11 cellular contexts compared by ENCODE assay signal in the genomic region with DNA sequence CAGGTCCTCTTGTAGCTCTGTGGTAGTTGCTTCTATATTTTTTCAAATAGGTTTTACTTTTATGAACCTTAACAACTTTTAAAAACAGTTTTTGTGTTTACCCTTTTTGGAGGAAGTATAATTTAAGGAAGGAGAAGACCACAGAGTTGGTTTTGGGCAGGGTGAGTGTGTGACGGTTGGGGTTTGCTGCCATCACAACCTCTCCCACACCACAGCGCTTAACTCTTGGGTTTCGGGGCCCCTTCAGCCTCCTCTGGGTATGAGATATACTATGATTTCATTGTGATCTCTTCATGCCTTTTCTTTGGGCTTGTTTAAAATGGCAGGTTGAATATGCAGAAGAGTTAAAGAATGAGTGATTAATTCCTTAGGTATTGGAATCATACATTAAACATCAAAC.
DNase-seq lines count a peak whose midpoint lies in the region; ATAC-seq and TF ChIP-seq lines count a peak whose summit lies in the region.
"Had no signal": no experiment of that assay in that cellular context is flagged by ENCODE, and none has a peak within 500 bp of the region (broad histone marks: within the 10 kb centered on the region; RNA-seq: fewer than 3 reads in every experiment).

No MANE protein-coding gene starts in this region.

- peak overlapping the region; percentile 88 for H3K4me3 Mint-ChIP-seq in activated CD4-positive, alpha-beta T cell treated with anti-CD3 and anti-CD28 coated beads, Interleukin-2, amount 10 ng/mL, durations not matched to agents 24 days and 14 days
- no peak overlapping the region for H3K4me3 Mint-ChIP-seq in dendritic cell treated with granulocyte-macrophage colony-stimulating factor and Interleukin-4, amounts not matched to agents 40 ng/mL and 50 ng/mL, for 4 days

- intact Hi-C loops in activated CD4-positive, alpha-beta T cell treated with anti-CD3 and anti-CD28 coated beads, Interleukin-2, amount 10 ng/mL, durations not matched to agents 24 days and 14 days (cut with micrococcal nuclease): loop anchor here (1.0 to 5.0 kb wide), 2 partner anchors 30 to 365 kb away; a partner anchor contains a TSS
- intact Hi-C loops in dendritic cell treated with granulocyte-macrophage colony-stimulating factor and Interleukin-4, amounts not matched to agents 40 ng/mL and 50 ng/mL, for 4 days (cut with micrococcal nuclease): no loop called here

- peak overlapping the region; percentile 91 for H3K27ac Mint-ChIP-seq in activated CD4-positive, alpha-beta T cell treated with anti-CD3 and anti-CD28 coated beads, Interleukin-2, amount 10 ng/mL, durations not matched to agents 24 days and 14 days
- peak overlapping the region; percentile 10 for H3K27ac Mint-ChIP-seq in dendritic cell treated with granulocyte-macrophage colony-stimulating factor and Interleukin-4, amounts not matched to agents 40 ng/mL and 50 ng/mL, for 4 days

- H4K20me1 ChIP-seq in hepatocyte (ENCODE audit: insufficient read depth, poor library complexity, severe bottlenecking): no peaks in the 10 kb centered on the region

- H3K79me2 ChIP-seq in hepatocyte: no peaks in the 10 kb centered on the region

- DNase-seq in activated T-cell treated with anti-CD3 and anti-CD28 coated beads for 48 hours (ENCODE audit: low read depth): peak; percentile 32
- no peak for DNase-seq in activated T-cell treated with anti-CD3 and anti-CD28 coated beads for 4 hours
- DNase-seq in activated CD4-positive, alpha-beta T cell treated with anti-CD3 and anti-CD28 coated beads, Interleukin-2, amount 10 ng/mL, durations not matched to agents 24 days and 14 days: peak; percentile 85
- peak; percentile 18 for DNase-seq in stimulated activated naive CD4-positive, alpha-beta T cell treated with Interleukin-2 at 50 U/mL for 16 hours (lab: John Stamatoyannopoulos, UW)
- no peak for DNase-seq in superior temporal gyrus (ENCODE audit: extremely low spot score)
- no peak for DNase-seq in hepatocyte (ENCODE audit: low spot score)
- DNase-seq: activated CD4-positive, CD25-positive, alpha-beta regulatory T cell; IMR-90; kidney had no signal

- peaks cover 1% of the 10 kb centered on the region for H3K36me3 Mint-ChIP-seq in activated CD4-positive, alpha-beta T cell treated with anti-CD3 and anti-CD28 coated beads, Interleukin-2, amount 10 ng/mL, durations not matched to agents 24 days and 14 days (ENCODE audit: low read depth)
- no peaks in the 10 kb centered on the region for H3K36me3 Mint-ChIP-seq in dendritic cell treated with granulocyte-macrophage colony-stimulating factor and Interleukin-4, amounts not matched to agents 40 ng/mL and 50 ng/mL, for 4 days (ENCODE audit: low read depth)

- no peaks in the 10 kb centered on the region for H3K36me3 ChIP-seq in hepatocyte (replicated peaks; ENCODE audit: insufficient read depth, low read depth)

- H3K27me3 ChIP-seq in hepatocyte: peaks cover 52% of the 10 kb centered on the region

- no peak overlapping the region for H2AFZ ChIP-seq in hepatocyte

- no peak overlapping the region for H3K27ac ChIP-seq in hepatocyte

- H3K27me3 Mint-ChIP-seq in activated CD4-positive, alpha-beta T cell treated with anti-CD3 and anti-CD28 coated beads, Interleukin-2, amount 10 ng/mL, durations not matched to agents 24 days and 14 days: no peaks in the 10 kb centered on the region
- peaks cover 42% of the 10 kb centered on the region for H3K27me3 Mint-ChIP-seq in dendritic cell treated with granulocyte-macrophage colony-stimulating factor and Interleukin-4, amounts not matched to agents 40 ng/mL and 50 ng/mL, for 4 days

- no peak overlapping the region for H3K4me3 ChIP-seq in hepatocyte

- no peaks in the 10 kb centered on the region for H3K9me3 ChIP-seq in hepatocyte (ENCODE audit: low read depth)

- H3K9me3 Mint-ChIP-seq in activated CD4-positive, alpha-beta T cell treated with anti-CD3 and anti-CD28 coated beads, Interleukin-2, amount 10 ng/mL, durations not matched to agents 24 days and 14 days: no peaks in the 10 kb centered on the region
- no peaks in the 10 kb centered on the region for H3K9me3 Mint-ChIP-seq in dendritic cell treated with granulocyte-macrophage colony-stimulating factor and Interleukin-4, amounts not matched to agents 40 ng/mL and 50 ng/mL, for 4 days

- H3K4me2 ChIP-seq in hepatocyte: no peak overlapping the region

- 93% methylated on average over 3 of the region's 3 CpGs for WGBS in hepatocyte (ENCODE audit: low lambda C conversion rate, missing lambda C conversion rate)

- H3K9me2 ChIP-seq in hepatocyte (replicated peaks; ENCODE audit: insufficient read depth): no peaks in the 10 kb centered on the region

- ATAC-seq in GM18511 (IDR thresholded peaks at IDR 0.05; ENCODE audit: unreplicated experiment): no peak

- H3K4me1 Mint-ChIP-seq in activated CD4-positive, alpha-beta T cell treated with anti-CD3 and anti-CD28 coated beads, Interleukin-2, amount 10 ng/mL, durations not matched to agents 24 days and 14 days: peaks cover 54% of the 10 kb centered on the region
- H3K4me1 Mint-ChIP-seq in dendritic cell treated with granulocyte-macrophage colony-stimulating factor and Interleukin-4, amounts not matched to agents 40 ng/mL and 50 ng/mL, for 4 days (ENCODE audit: low read depth): peaks cover 44% of the 10 kb centered on the region

- peaks cover 5% of the 10 kb centered on the region for H3K4me1 ChIP-seq in hepatocyte (ENCODE audit: insufficient read depth)

- no peak for TF ChIP-seq CTCF in hepatocyte (IDR thresholded peaks at IDR 0.05; ENCODE audit: poor library complexity)

Comparison
In these comparisons a context has a peak if more than half of its experiments do, and no peak if none do; other contexts are left out.
1. DNase-seq: peak in activated T-cell treated with anti-CD3 and anti-CD28 coated beads for 48 hours (single experiment), activated CD4-positive, alpha-beta T cell treated with anti-CD3 and anti-CD28 coated beads, Interleukin-2, amount 10 ng/mL, durations not matched to agents 24 days and 14 days (single experiment) and stimulated activated naive CD4-positive, alpha-beta T cell treated with Interleukin-2 at 50 U/mL for 16 hours (single experiment); none in activated T-cell treated with anti-CD3 and anti-CD28 coated beads for 4 hours (single experiment), superior temporal gyrus (single experiment) and hepatocyte (single experiment).